In the genomic region with DNA sequence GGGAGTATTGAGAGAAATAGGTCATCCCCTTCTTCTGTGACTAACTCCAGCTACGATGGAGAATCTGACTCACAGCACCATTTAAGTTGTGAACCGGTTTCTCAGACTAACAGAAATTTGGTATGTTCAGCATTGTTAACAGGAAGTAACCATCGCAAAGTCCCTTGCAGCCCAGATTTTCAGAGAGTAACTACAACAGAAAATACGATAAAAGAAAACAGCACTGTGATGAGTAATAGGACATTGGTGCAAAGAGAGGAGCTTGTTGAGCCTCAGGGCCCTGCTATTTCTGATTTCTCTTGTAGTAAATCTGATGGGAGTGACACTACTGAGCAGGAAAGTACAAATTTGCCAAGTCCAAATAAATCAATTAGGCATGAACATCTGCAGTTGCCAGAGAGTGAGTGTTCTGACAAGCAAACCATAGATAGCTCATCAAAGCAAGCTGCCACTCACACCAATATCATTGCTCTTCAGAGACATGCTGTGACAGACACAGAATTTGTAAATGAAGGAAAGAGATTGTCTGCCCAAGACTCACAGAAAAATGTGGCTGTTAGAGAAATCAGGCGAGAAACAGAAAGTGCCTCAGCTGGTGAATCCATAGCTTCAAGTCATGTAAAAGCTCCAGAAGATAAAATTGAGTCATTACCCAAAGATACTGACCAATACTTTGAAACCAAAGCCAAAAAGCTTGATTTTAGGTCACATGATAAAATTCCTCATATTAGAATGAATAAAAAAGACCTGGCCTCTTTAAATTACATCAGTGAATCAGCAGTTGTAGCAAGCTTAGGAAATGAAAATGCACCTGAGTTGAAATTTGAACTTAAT, we compare ENCODE assay signal across 8 cellular contexts. TPM values are rescaled to one million over a fixed set of nuclear protein-coding genes. Genes with fewer than 3 reads are reported as not detected.
DNase-seq lines count a peak whose midpoint lies in the region; ATAC-seq and TF ChIP-seq lines count a peak whose summit lies in the region.

No MANE protein-coding gene starts in this region.

- peak; percentile 96 for ATAC-seq in PC-3
- ATAC-seq in natural killer cell treated with Interleukin-12 subunit alpha and Interleukin-12 subunit beta and Interleukin-15 and Interleukin-18, amount 100 ng/mL, for 72 hours = peak; percentile 60 to 78
- no peak for ATAC-seq in GM19397 (IDR thresholded peaks at IDR 0.05; ENCODE audit: unreplicated experiment)

- peak overlapping the region; percentile 83 for H3K4me2 ChIP-seq in PC-3 (ENCODE audit: low read length)

- CTCF ChIA-PET in AG04449 (lab: Yijun Ruan, JAX) = interaction anchor here (1.1 kb wide), 1 partner anchor 80 kb away, joined by 3 read pairs; no protein-coding TSS in a partner anchor
- CTCF ChIA-PET in PC-3 (lab: Charles Lee) = interaction anchor here (0.6 kb wide), 1 partner anchor 142 kb away, joined by 11 read pairs; no protein-coding TSS in a partner anchor

- H3K4me3 Mint-ChIP-seq in natural killer cell treated with Interleukin-12 subunit alpha and Interleukin-12 subunit beta and Interleukin-15 and Interleukin-18, amount 100 ng/mL, for 72 hours = peak overlapping the region; percentile 46

- TF ChIP-seq CTCF in AG04449 (IDR thresholded peaks at IDR 0.05; ENCODE audit: insufficient read depth, low read length, missing control alignments) = no peak
- no peak for TF ChIP-seq CTCF in PC-3 (conservative IDR thresholded peaks at IDR 0.05; ENCODE audit: low read depth, low read length)
- TF ChIP-seq CTCF in cardiac fibroblast (IDR thresholded peaks at IDR 0.05; ENCODE audit: low read depth, low read length) = no peak

- H2AFZ ChIP-seq in PC-3 (ENCODE audit: low read length) = no peak overlapping the region

- no peaks in the 10 kb centered on the region for H3K36me3 ChIP-seq in PC-3 (ENCODE audit: low read depth, low read length)

- peak overlapping the region; percentile 28 for H3K9ac ChIP-seq in PC-3 (ENCODE audit: low read length)

- H3K9me2 ChIP-seq in PC-3 (replicated peaks; ENCODE audit: low read length) = no peaks in the 10 kb centered on the region

- peak overlapping the region; percentile 51 to 67 for H3K27ac Mint-ChIP-seq in natural killer cell treated with Interleukin-12 subunit alpha and Interleukin-12 subunit beta and Interleukin-15 and Interleukin-18, amount 100 ng/mL, for 72 hours

- H3K27ac ChIP-seq in PC-3 (ENCODE audit: low read length) = peak overlapping the region; percentile 87

- POLR2A ChIA-PET in AG04449 (lab: Yijun Ruan, JAX) (interaction anchor here (1.2 kb wide), 1 partner anchor 51 kb away, joined by 9 read pairs; a partner anchor contains a TSS), PC-3 (lab: Charles Lee; ENCODE audit: unreplicated experiment) (interaction anchor here (0.5 to 0.7 kb wide), 4 partner anchors 50 to 1459 kb away, joined by 3 to 4 read pairs (median 4); no protein-coding TSS in a partner anchor)

- peaks cover 11% of the 10 kb centered on the region for H3F3A ChIP-seq in PC-3 (ENCODE audit: low read length, unreplicated experiment)

- peaks cover 7 to 8% of the 10 kb centered on the region in 2 donors for H3K4me1 Mint-ChIP-seq in natural killer cell treated with Interleukin-12 subunit alpha and Interleukin-12 subunit beta and Interleukin-15 and Interleukin-18, amount 100 ng/mL, for 72 hours (ENCODE audit: low read depth in 2 of 2)

- H3K4me3 ChIP-seq in AG04449 (ENCODE audit: low read depth, low read length) (no peak overlapping the region), PC-3 (ENCODE audit: low read length) (peak overlapping the region; percentile 45; the same call in 1 of the 2 replicates), cardiac fibroblast (replicated peaks in 1 of 2; ENCODE audit: low read depth in 2 of 2, low read length in 2 of 2) (no peak overlapping the region)

- intact Hi-C loops in PC-3 (cut with micrococcal nuclease) = loop anchor here (1.0 kb wide), 3 partner anchors 9 to 50 kb away; a partner anchor contains a TSS

- no peaks in the 10 kb centered on the region for H3K36me3 Mint-ChIP-seq in natural killer cell treated with Interleukin-12 subunit alpha and Interleukin-12 subunit beta and Interleukin-15 and Interleukin-18, amount 100 ng/mL, for 72 hours

- H3K27me3 Mint-ChIP-seq in natural killer cell treated with Interleukin-12 subunit alpha and Interleukin-12 subunit beta and Interleukin-15 and Interleukin-18, amount 100 ng/mL, for 72 hours = peaks cover 10 to 25% of the 10 kb centered on the region in 2 donors

- no peaks in the 10 kb centered on the region for H3K27me3 ChIP-seq in PC-3 (ENCODE audit: low read length)

- BruUV-seq in PC-3 (replicated peaks; lab: Mats Ljungman, UMichigan) = TSS peak; percentile 5

- H3K79me2 ChIP-seq in PC-3 (ENCODE audit: low read length) = no peaks in the 10 kb centered on the region

- H3K9me3 Mint-ChIP-seq in natural killer cell treated with Interleukin-12 subunit alpha and Interleukin-12 subunit beta and Interleukin-15 and Interleukin-18, amount 100 ng/mL, for 72 hours = no peaks in the 10 kb centered on the region

- no peaks in the 10 kb centered on the region for H3K9me3 ChIP-seq in PC-3 (ENCODE audit: low read length)

- H4K20me1 ChIP-seq in PC-3 (ENCODE audit: low read length) = no peaks in the 10 kb centered on the region

- peaks cover 25% of the 10 kb centered on the region for H3K4me1 ChIP-seq in PC-3 (ENCODE audit: insufficient read depth, low read length)

- DNase-seq in AG04449 (ENCODE audit: low read depth, low spot score) (peak; percentile 87), PC-3 (peak; percentile 98), cardiac fibroblast (ENCODE audit: low read depth in 2 of 2) (peak; percentile 86 to 98), COLO668 (lab: John Stamatoyannopoulos, UW; ENCODE audit: unreplicated experiment) (no peak), OCI-M1 (lab: John Stamatoyannopoulos, UW) (no peak), UCSD-AML1 (lab: John Stamatoyannopoulos, UW; ENCODE audit: unreplicated experiment) (no peak)
- DNase-seq in natural killer cell treated with Interleukin-12 subunit alpha and Interleukin-12 subunit beta and Interleukin-15 and Interleukin-18, amount 100 ng/mL, for 72 hours (ENCODE audit: low spot score) = no peak

RNA-seq across cellular contexts. Expression of a gene that starts 50.6 kb away (rescaled TPM):
- 11.4 and 12.2 TPM in 2 replicates for total RNA-seq in PC-3 (2014; rRNA removed)
- 1 to 10 TPM; 1.1 TPM for total RNA-seq in natural killer cell treated with Interleukin-12 subunit alpha and Interleukin-12 subunit beta and Interleukin-15 and Interleukin-18, amount 100 ng/mL, for 72 hours

Comparison
In these comparisons a context has a peak if more than half of its experiments do, and no peak if none do; other contexts are left out.
1. DNase-seq: peak in AG04449 (single experiment), PC-3 (single experiment) and cardiac fibroblast (2 of 2); none in natural killer cell treated with Interleukin-12 subunit alpha and Interleukin-12 subunit beta and Interleukin-15 and Interleukin-18, amount 100 ng/mL, for 72 hours (single experiment), COLO668 (single experiment), OCI-M1 (single experiment) and UCSD-AML1 (single experiment).